ENCODE assay signal across 1 cellular context in the genomic region with DNA sequence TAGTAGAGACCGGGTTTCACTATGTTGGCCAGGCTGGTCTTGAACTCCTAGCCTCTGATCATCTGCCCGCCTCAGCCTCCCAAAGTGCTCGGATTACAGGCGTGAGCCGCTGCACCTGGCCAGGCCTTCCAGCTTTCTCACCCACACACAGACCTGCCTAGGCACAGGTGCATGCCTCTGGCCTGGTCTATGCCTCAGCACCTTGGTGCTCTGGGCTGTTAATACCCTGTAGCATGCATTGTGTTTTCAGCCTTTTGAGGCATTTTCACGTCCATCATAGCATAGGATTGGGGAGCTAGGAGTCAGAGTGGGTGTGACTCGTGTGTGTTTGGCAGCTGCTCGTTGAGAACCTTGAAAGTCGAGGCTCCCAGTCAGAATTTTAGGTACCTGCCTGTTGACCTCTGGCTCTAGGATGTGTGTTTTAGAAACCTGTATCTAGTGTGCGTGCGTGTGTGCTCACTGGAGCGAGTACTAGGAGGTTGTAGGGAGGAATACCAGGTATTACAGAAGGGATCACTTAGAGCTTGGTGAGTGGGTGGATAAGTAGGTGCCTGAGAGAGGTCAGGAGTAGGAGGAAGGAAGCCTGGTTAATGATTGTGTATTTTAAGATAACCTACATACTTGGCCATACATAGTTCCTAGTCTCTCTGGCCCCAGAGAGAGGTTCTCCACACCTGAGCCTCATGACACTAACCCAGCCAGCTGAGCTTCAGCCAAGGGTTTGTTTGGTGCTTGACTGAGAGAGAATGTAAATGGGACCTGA.
TF ChIP-seq lines count a peak whose summit lies in the region.

No MANE protein-coding gene starts in this region.

TF ChIP-seq in K562, 482 proteins besides CTCF, POLR2A, EP300 and RAD21 (continues in another document):
- TF ChIP-seq, protein P1, sequence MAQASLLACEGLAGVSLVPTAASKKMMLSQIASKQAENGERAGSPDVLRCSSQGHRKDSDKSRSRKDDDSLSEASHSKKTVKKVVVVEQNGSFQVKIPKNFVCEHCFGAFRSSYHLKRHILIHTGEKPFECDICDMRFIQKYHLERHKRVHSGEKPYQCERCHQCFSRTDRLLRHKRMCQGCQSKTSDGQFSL (CRISPR knock-in tag; IDR thresholded peaks at IDR 0.05) = no peak
- TF ChIP-seq, protein P1 (tag; IDR thresholded peaks at IDR 0.05) = 0 out of 4 replicates have a peak, but pooled peaks of 1 of the 2 experiments have one; percentile 25
- TF ChIP-seq FOXM1 (IDR thresholded peaks at IDR 0.05; ENCODE audit: low read depth) (no peak), FOXM1 (CRISPR knock-in tag; IDR thresholded peaks at IDR 0.05; ENCODE audit: low read depth) (no peak), NUFIP1 (IDR thresholded peaks at IDR 0.05; ENCODE audit: partially characterized antibody) (no peak), RBBP5 (IDR thresholded peaks at IDR 0.05; ENCODE audit: borderline replicate concordance, insufficient read depth, low read length, poor library complexity, severe bottlenecking) (peak; percentile 40), ZNF764 (CRISPR knock-in tag; IDR thresholded peaks at IDR 0.05; ENCODE audit: low read depth) (no peak), ETV5 (CRISPR knock-in tag; IDR thresholded peaks at IDR 0.05; ENCODE audit: low read depth) (no peak), MAFG (tag; conservative IDR thresholded peaks at IDR 0.05) (no peak), KAT8 (IDR thresholded peaks at IDR 0.05; ENCODE audit: low read depth) (no peak), ZNF184 (CRISPR knock-in tag; IDR thresholded peaks at IDR 0.05) (no peak), HNRNPK (IDR thresholded peaks at IDR 0.05; ENCODE audit: low read depth, low read length, poor library complexity, severe bottlenecking) (no peak), FUS (optimal IDR thresholded peaks at IDR 0.05; ENCODE audit: low read depth, low read length) (no peak), CBFA2T2 (conservative IDR thresholded peaks at IDR 0.05) (no peak), ZNF780A (CRISPR knock-in tag; IDR thresholded peaks at IDR 0.05) (no peak), SMAD3 (CRISPR knock-in tag; conservative IDR thresholded peaks at IDR 0.05) (no peak), ZEB2 (IDR thresholded peaks at IDR 0.05) (peak; percentile 12; the same call in 1 of the 2 replicates), CREM (IDR thresholded peaks at IDR 0.05; ENCODE audit: low read depth) (no peak), STAT5B (CRISPR knock-in tag; IDR thresholded peaks at IDR 0.05) (no peak), CHD1 (IDR thresholded peaks at IDR 0.05; ENCODE audit: low read length) (peak; percentile 14), RBM22 (IDR thresholded peaks at IDR 0.05; ENCODE audit: low read depth, low read length, poor library complexity, severe bottlenecking) (no peak), SP1 (CRISPR knock-in tag; IDR thresholded peaks at IDR 0.05) (no peak), PHB2 (IDR thresholded peaks at IDR 0.05; ENCODE audit: low read depth) (no peak), ZNF41 (CRISPR knock-in tag; conservative IDR thresholded peaks at IDR 0.05) (no peak), ZKSCAN8 (CRISPR knock-in tag; IDR thresholded peaks at IDR 0.05) (no peak), CBFB (CRISPR knock-in tag; IDR thresholded peaks at IDR 0.05) (no peak), ZZZ3 (IDR thresholded peaks at IDR 0.05) (no peak), CXXC5 (CRISPR knock-in tag; IDR thresholded peaks at IDR 0.05) (no peak; the same call in 1 of the 2 replicates), POLR3A (IDR thresholded peaks at IDR 0.05; ENCODE audit: borderline replicate concordance, extremely low read depth, insufficient read depth, insufficient read length) (no peak)
- TF ChIP-seq, protein P2, sequence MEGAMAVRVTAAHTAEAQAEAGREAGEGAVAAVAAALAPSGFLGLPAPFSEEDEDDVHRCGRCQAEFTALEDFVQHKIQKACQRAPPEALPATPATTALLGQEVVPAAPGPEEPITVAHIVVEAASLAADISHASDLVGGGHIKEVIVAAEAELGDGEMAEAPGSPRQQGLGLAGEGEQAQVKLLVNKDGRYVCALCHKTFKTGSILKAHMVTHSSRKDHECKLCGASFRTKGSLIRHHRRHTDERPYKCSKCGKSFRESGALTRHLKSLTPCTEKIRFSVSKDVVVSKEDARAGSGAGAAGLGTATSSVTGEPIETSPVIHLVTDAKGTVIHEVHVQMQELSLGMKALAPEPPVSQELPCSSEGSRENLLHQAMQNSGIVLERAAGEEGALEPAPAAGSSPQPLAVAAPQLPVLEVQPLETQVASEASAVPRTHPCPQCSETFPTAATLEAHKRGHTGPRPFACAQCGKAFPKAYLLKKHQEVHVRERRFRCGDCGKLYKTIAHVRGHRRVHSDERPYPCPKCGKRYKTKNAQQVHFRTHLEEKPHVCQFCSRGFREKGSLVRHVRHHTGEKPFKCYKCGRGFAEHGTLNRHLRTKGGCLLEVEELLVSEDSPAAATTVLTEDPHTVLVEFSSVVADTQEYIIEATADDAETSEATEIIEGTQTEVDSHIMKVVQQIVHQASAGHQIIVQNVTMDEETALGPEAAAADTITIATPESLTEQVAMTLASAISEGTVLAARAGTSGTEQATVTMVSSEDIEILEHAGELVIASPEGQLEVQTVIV (CRISPR knock-in tag; IDR thresholded peaks at IDR 0.05; ENCODE audit: borderline replicate concordance) = no peak
- TF ChIP-seq, protein P3, sequence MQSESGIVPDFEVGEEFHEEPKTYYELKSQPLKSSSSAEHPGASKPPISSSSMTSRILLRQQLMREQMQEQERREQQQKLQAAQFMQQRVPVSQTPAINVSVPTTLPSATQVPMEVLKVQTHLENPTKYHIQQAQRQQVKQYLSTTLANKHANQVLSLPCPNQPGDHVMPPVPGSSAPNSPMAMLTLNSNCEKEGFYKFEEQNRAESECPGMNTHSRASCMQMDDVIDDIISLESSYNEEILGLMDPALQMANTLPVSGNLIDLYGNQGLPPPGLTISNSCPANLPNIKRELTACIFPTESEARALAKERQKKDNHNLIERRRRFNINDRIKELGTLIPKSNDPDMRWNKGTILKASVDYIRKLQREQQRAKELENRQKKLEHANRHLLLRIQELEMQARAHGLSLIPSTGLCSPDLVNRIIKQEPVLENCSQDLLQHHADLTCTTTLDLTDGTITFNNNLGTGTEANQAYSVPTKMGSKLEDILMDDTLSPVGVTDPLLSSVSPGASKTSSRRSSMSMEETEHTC (IDR thresholded peaks at IDR 0.05) = no peak
- TF ChIP-seq, protein P4, sequence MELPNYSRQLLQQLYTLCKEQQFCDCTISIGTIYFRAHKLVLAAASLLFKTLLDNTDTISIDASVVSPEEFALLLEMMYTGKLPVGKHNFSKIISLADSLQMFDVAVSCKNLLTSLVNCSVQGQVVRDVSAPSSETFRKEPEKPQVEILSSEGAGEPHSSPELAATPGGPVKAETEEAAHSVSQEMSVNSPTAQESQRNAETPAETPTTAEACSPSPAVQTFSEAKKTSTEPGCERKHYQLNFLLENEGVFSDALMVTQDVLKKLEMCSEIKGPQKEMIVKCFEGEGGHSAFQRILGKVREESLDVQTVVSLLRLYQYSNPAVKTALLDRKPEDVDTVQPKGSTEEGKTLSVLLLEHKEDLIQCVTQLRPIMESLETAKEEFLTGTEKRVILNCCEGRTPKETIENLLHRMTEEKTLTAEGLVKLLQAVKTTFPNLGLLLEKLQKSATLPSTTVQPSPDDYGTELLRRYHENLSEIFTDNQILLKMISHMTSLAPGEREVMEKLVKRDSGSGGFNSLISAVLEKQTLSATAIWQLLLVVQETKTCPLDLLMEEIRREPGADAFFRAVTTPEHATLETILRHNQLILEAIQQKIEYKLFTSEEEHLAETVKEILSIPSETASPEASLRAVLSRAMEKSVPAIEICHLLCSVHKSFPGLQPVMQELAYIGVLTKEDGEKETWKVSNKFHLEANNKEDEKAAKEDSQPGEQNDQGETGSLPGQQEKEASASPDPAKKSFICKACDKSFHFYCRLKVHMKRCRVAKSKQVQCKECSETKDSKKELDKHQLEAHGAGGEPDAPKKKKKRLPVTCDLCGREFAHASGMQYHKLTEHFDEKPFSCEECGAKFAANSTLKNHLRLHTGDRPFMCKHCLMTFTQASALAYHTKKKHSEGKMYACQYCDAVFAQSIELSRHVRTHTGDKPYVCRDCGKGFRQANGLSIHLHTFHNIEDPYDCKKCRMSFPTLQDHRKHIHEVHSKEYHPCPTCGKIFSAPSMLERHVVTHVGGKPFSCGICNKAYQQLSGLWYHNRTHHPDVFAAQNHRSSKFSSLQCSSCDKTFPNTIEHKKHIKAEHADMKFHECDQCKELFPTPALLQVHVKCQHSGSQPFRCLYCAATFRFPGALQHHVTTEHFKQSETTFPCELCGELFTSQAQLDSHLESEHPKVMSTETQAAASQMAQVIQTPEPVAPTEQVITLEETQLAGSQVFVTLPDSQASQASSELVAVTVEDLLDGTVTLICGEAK (IDR thresholded peaks at IDR 0.05) = no peak
- TF ChIP-seq, protein P4 (CRISPR knock-in tag; IDR thresholded peaks at IDR 0.05) = no peak
- TF ChIP-seq, protein P5, sequence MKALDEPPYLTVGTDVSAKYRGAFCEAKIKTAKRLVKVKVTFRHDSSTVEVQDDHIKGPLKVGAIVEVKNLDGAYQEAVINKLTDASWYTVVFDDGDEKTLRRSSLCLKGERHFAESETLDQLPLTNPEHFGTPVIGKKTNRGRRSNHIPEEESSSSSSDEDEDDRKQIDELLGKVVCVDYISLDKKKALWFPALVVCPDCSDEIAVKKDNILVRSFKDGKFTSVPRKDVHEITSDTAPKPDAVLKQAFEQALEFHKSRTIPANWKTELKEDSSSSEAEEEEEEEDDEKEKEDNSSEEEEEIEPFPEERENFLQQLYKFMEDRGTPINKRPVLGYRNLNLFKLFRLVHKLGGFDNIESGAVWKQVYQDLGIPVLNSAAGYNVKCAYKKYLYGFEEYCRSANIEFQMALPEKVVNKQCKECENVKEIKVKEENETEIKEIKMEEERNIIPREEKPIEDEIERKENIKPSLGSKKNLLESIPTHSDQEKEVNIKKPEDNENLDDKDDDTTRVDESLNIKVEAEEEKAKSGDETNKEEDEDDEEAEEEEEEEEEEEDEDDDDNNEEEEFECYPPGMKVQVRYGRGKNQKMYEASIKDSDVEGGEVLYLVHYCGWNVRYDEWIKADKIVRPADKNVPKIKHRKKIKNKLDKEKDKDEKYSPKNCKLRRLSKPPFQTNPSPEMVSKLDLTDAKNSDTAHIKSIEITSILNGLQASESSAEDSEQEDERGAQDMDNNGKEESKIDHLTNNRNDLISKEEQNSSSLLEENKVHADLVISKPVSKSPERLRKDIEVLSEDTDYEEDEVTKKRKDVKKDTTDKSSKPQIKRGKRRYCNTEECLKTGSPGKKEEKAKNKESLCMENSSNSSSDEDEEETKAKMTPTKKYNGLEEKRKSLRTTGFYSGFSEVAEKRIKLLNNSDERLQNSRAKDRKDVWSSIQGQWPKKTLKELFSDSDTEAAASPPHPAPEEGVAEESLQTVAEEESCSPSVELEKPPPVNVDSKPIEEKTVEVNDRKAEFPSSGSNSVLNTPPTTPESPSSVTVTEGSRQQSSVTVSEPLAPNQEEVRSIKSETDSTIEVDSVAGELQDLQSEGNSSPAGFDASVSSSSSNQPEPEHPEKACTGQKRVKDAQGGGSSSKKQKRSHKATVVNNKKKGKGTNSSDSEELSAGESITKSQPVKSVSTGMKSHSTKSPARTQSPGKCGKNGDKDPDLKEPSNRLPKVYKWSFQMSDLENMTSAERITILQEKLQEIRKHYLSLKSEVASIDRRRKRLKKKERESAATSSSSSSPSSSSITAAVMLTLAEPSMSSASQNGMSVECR (CRISPR knock-in tag; IDR thresholded peaks at IDR 0.05) = no peak
- TF ChIP-seq, protein P6, sequence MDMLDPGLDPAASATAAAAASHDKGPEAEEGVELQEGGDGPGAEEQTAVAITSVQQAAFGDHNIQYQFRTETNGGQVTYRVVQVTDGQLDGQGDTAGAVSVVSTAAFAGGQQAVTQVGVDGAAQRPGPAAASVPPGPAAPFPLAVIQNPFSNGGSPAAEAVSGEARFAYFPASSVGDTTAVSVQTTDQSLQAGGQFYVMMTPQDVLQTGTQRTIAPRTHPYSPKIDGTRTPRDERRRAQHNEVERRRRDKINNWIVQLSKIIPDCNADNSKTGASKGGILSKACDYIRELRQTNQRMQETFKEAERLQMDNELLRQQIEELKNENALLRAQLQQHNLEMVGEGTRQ (CRISPR knock-in tag; IDR thresholded peaks at IDR 0.05) = no peak
